In the genomic region with DNA sequence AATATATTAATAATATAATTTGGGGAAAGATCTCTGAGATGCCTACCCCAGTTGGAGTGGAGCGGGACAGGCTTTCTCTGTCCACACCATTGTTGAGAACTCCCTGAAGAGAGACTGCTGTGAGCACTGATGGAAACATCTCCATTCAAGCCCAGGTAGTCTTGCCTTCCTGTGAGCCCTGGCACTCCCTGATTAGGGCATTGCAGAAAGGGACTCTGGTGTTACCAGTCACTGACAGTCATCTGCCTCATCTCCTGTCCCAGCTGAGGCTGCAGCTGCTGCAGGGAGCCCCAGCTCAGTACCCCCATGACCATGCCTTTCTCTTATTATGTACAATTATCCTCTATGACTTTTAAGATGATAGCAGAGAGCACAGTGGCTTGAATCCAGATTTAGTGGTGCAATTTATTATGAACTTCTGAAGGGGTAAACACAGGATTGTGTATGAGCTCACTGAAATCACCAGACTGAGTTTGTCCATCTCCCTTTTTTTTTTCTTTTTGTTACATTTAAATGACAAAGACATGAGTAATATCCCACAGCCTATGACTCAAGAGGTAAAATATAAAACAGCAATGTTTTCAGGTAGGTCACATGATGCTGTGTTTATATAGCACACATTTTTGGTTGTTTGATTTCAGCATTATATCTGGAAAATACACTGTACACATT, we compare ENCODE assay signal across 14 cellular contexts.
DNase-seq lines count a peak whose midpoint lies in the region; ATAC-seq, FAIRE-seq and TF ChIP-seq lines count a peak whose summit lies in the region.
"Had no signal": no experiment of that assay in that cellular context is flagged by ENCODE, and none has a peak within 500 bp of the region (broad histone marks: within the 10 kb centered on the region; RNA-seq: fewer than 3 reads in every experiment).

No MANE protein-coding gene starts in this region.

- DNase-seq in H54 (ENCODE audit: insufficient read length, low spot score) (peak; percentile 26), NCI-H2081 (lab: John Stamatoyannopoulos, UW) (peak; percentile 97 to 100), K562 (ENCODE audit: extremely low read depth in 1 of 4, low spot score in 3 of 4) (no peak), renal cortical epithelial cell (ENCODE audit: low read depth) (peak; percentile 94), WTC11 (ENCODE audit: low spot score) (no peak), testis (no peak)
- no peak for DNase-seq in activated CD8-positive, alpha-beta T cell treated with anti-CD3 and anti-CD28 coated beads, Interleukin-2, amount 10 ng/mL, durations not matched to agents 7 days and 5 days
- DNase-seq: activated CD4-positive, alpha-beta T cell treated with anti-CD3 and anti-CD28 coated beads for 48 hours; activated naive CD8-positive, alpha-beta T cell treated with anti-CD3 and anti-CD28 coated beads for 36 hours; lower lobe of right lung; OCI-M1 had no signal

- CTCF ChIA-PET in K562 (lab: Yijun Ruan, JAX; ENCODE audit: low intra/inter-chr PET ratio) (no interaction called here), WTC11 (lab: Charles Lee) (interaction anchor here (0.6 kb wide), 2 partner anchors 45 to 907 kb away, joined by 3 to 5 read pairs; no protein-coding TSS in a partner anchor)
- CTCF ChIA-PET in activated CD8-positive, alpha-beta T cell treated with anti-CD3 and anti-CD28 coated beads, Interleukin-2, amount 10 ng/mL, durations not matched to agents 7 days and 5 days (lab: Charles Lee): interaction anchor here (1.3 kb wide), 1 partner anchor 942 kb away, joined by 4 read pairs; no protein-coding TSS in a partner anchor

- TF ChIP-seq POLR2A in H54 (IDR thresholded peaks at IDR 0.05; ENCODE audit: low read depth, low read length) (no peak), K562 (conservative IDR thresholded peaks at IDR 0.05) (no peak), testis (IDR thresholded peaks at IDR 0.05) (no peak)

- H4K20me1 ChIP-seq in K562 (replicated peaks; ENCODE audit: control insufficient read depth, insufficient read depth, low read length): no peaks in the 10 kb centered on the region

- ATAC-seq in K562: no peak
- ATAC-seq in WTC11: no peak
- no peak for ATAC-seq in activated CD8-positive, alpha-beta T cell treated with anti-CD3 and anti-CD28 coated beads, Interleukin-2, amount 10 ng/mL, durations not matched to agents 7 days and 5 days
- ATAC-seq: lower lobe of right lung had no signal

- H3K9me1 ChIP-seq in K562 (ENCODE audit: control insufficient read depth, insufficient read depth, low read length): no peaks in the 10 kb centered on the region

- POLR2A ChIA-PET in K562 (lab: Yijun Ruan, JAX): no interaction called here
- POLR2A ChIA-PET in WTC11 (lab: Charles Lee): no interaction called here
- POLR2A ChIA-PET in activated CD8-positive, alpha-beta T cell treated with anti-CD3 and anti-CD28 coated beads, Interleukin-2, amount 10 ng/mL, durations not matched to agents 7 days and 5 days (lab: Charles Lee): no interaction called here

- H3K9me3 ChIP-seq in K562 (replicated peaks; ENCODE audit: control insufficient read depth, insufficient read depth, low read depth, low read length): no peaks in the 10 kb centered on the region
- no peaks in the 10 kb centered on the region for H3K9me3 ChIP-seq in testis
- H3K9me3 ChIP-seq: esophagus muscularis mucosa, lower lobe of right lung, right atrium auricular region had no signal

- H3K4me3 Mint-ChIP-seq in WTC11: no peak overlapping the region
- H3K4me3 Mint-ChIP-seq in activated CD8-positive, alpha-beta T cell treated with anti-CD3 and anti-CD28 coated beads, Interleukin-2, amount 10 ng/mL, durations not matched to agents 7 days and 5 days: no peak overlapping the region
- H3K4me3 Mint-ChIP-seq: activated naive CD8-positive, alpha-beta T cell treated with anti-CD3 and anti-CD28 coated beads for 36 hours had no signal

- no peaks in the 10 kb centered on the region for H3K9me3 Mint-ChIP-seq in WTC11
- no peaks in the 10 kb centered on the region for H3K9me3 Mint-ChIP-seq in activated CD8-positive, alpha-beta T cell treated with anti-CD3 and anti-CD28 coated beads, Interleukin-2, amount 10 ng/mL, durations not matched to agents 7 days and 5 days (ENCODE audit: insufficient read depth)
- H3K9me3 Mint-ChIP-seq: activated naive CD8-positive, alpha-beta T cell treated with anti-CD3 and anti-CD28 coated beads for 36 hours had no signal

- intact Hi-C loops in K562 (cut with micrococcal nuclease) (no loop called here), testis (cut with DNase I; ENCODE audit: low total_unique reads) (no loop called here)

- H3K4me3 ChIP-seq in K562 (no peak overlapping the region), testis (no peak overlapping the region)
- H3K4me3 ChIP-seq: esophagus muscularis mucosa, lower lobe of right lung, right atrium auricular region had no signal

- WGBS in K562 (ENCODE audit: insufficient coverage, low coverage, missing lambda C conversion rate): 0% methylated on average over 1 of the region's 1 CpG
- WGBS in testis, 2 donors: 97 to 100% methylated on average over 1 of the region's 1 CpG

- H3K9ac ChIP-seq in K562 (ENCODE audit: insufficient read depth in 1 of 2, low read depth in 2 of 2, low read length in 2 of 2): no peak overlapping the region

- no peaks in the 10 kb centered on the region for H3K36me3 ChIP-seq in K562 (ENCODE audit: control insufficient read depth, insufficient read depth, low read length)
- no peaks in the 10 kb centered on the region for H3K36me3 ChIP-seq in testis (ENCODE audit: low read depth, missing control alignments)
- H3K36me3 ChIP-seq: esophagus muscularis mucosa, lower lobe of right lung, right atrium auricular region had no signal

- peaks cover 3 to 4% of the 10 kb centered on the region in 2 experiments; a peak in 2 of 5 replicates for H3K27me3 ChIP-seq in K562 (ENCODE audit: control insufficient read depth in 2 of 2, insufficient read depth in 2 of 2, low read length in 2 of 2)
- no peaks in the 10 kb centered on the region for H3K27me3 ChIP-seq in testis
- H3K27me3 ChIP-seq: esophagus muscularis mucosa, right atrium auricular region had no signal

- peak; percentile 90 for FAIRE-seq in H54 (lab: Jason Lieb, UNC)
- no peak for FAIRE-seq in K562 (lab: Jason Lieb, UNC)
- FAIRE-seq: HTR-8/SVneo had no signal

- no peaks in the 10 kb centered on the region for H3K4me1 Mint-ChIP-seq in WTC11
- no peaks in the 10 kb centered on the region for H3K4me1 Mint-ChIP-seq in activated CD8-positive, alpha-beta T cell treated with anti-CD3 and anti-CD28 coated beads, Interleukin-2, amount 10 ng/mL, durations not matched to agents 7 days and 5 days (ENCODE audit: low read depth)
- H3K4me1 Mint-ChIP-seq: activated naive CD8-positive, alpha-beta T cell treated with anti-CD3 and anti-CD28 coated beads for 36 hours had no signal

- H3K27ac Mint-ChIP-seq in WTC11: no peak overlapping the region
- H3K27ac Mint-ChIP-seq in activated CD8-positive, alpha-beta T cell treated with anti-CD3 and anti-CD28 coated beads, Interleukin-2, amount 10 ng/mL, durations not matched to agents 7 days and 5 days: no peak overlapping the region
- H3K27ac Mint-ChIP-seq: activated naive CD8-positive, alpha-beta T cell treated with anti-CD3 and anti-CD28 coated beads for 36 hours had no signal

- no peaks in the 10 kb centered on the region for H3K27me3 Mint-ChIP-seq in WTC11 (ENCODE audit: low read depth)
- peaks cover 14% of the 10 kb centered on the region for H3K27me3 Mint-ChIP-seq in activated CD8-positive, alpha-beta T cell treated with anti-CD3 and anti-CD28 coated beads, Interleukin-2, amount 10 ng/mL, durations not matched to agents 7 days and 5 days (ENCODE audit: low read depth)

- no peak for TF ChIP-seq EP300 in K562 (IDR thresholded peaks at IDR 0.05; ENCODE audit: low read length)

- no peaks in the 10 kb centered on the region for H3K79me2 ChIP-seq in K562 (ENCODE audit: control insufficient read depth, insufficient read depth, low read length)

- H3K27ac ChIP-seq in K562 (ENCODE audit: extremely low read depth, low read depth, low read length) (no peak overlapping the region), testis (no peak overlapping the region)
- H3K27ac ChIP-seq: esophagus muscularis mucosa, lower lobe of right lung, right atrium auricular region had no signal

- TF ChIP-seq CTCF in K562 (IDR thresholded peaks at IDR 0.05 in 2 of 3, conservative IDR thresholded peaks at IDR 0.05 in 1 of 3; ENCODE audit: insufficient read depth in 2 of 3, low read depth in 1 of 3, low read length in 3 of 3) (no peak), WTC11 (IDR thresholded peaks at IDR 0.05) (no peak), testis (IDR thresholded peaks at IDR 0.05) (no peak)

- no peak overlapping the region for H3K4me2 ChIP-seq in K562 (ENCODE audit: insufficient read depth, low read length)

- BruUV-seq in K562 (replicated peaks; lab: Mats Ljungman, UMichigan): no TSS peak

- H2AFZ ChIP-seq in K562 (ENCODE audit: low read depth, low read length): no peak overlapping the region

- TF ChIP-seq RAD21 in K562 (CRISPR knock-in tag; conservative IDR thresholded peaks at IDR 0.05 in 1 of 2, IDR thresholded peaks at IDR 0.05 in 1 of 2): no peak

- in situ Hi-C loops in K562 (cut with MboI): loop anchor here (5.0 kb wide), 1 partner anchor 942 kb away; no protein-coding TSS in a partner anchor

- H3K4me1 ChIP-seq in K562 (replicated peaks in 1 of 2; ENCODE audit: control insufficient read depth in 2 of 2, insufficient read depth in 2 of 2, low read length in 2 of 2): no peaks in the 10 kb centered on the region
- H3K4me1 ChIP-seq in testis: no peaks in the 10 kb centered on the region
- H3K4me1 ChIP-seq: esophagus muscularis mucosa, lower lobe of right lung, right atrium auricular region had no signal

- no peaks in the 10 kb centered on the region for H3K36me3 Mint-ChIP-seq in WTC11
- H3K36me3 Mint-ChIP-seq in activated CD8-positive, alpha-beta T cell treated with anti-CD3 and anti-CD28 coated beads, Interleukin-2, amount 10 ng/mL, durations not matched to agents 7 days and 5 days (ENCODE audit: low read depth): no peaks in the 10 kb centered on the region
- H3K36me3 Mint-ChIP-seq: activated naive CD8-positive, alpha-beta T cell treated with anti-CD3 and anti-CD28 coated beads for 36 hours had no signal

TF ChIP-seq in K562, 482 proteins besides CTCF, POLR2A, EP300 and RAD21 (continues in another document):
- TF ChIP-seq TFAM (CRISPR knock-in tag; conservative IDR thresholded peaks at IDR 0.05): no peak

TF ChIP-seq in WTC11, 78 proteins besides CTCF, POLR2A, EP300 and RAD21 (continues in another document):
- TF ChIP-seq FOXK1 (CRISPR knock-in tag; IDR thresholded peaks at IDR 0.05) (no peak), ZNF396 (CRISPR knock-in tag; IDR thresholded peaks at IDR 0.05; ENCODE audit: borderline replicate concordance) (no peak)
- TF ChIP-seq, protein P1, sequence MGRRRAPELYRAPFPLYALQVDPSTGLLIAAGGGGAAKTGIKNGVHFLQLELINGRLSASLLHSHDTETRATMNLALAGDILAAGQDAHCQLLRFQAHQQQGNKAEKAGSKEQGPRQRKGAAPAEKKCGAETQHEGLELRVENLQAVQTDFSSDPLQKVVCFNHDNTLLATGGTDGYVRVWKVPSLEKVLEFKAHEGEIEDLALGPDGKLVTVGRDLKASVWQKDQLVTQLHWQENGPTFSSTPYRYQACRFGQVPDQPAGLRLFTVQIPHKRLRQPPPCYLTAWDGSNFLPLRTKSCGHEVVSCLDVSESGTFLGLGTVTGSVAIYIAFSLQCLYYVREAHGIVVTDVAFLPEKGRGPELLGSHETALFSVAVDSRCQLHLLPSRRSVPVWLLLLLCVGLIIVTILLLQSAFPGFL (CRISPR knock-in tag; IDR thresholded peaks at IDR 0.05; ENCODE audit: borderline replicate concordance): no peak

Comparison
In these comparisons a context has a peak if more than half of its experiments do, and no peak if none do; other contexts are left out.
1. DNase-seq: peak in H54 (single experiment), NCI-H2081 (2 of 2) and renal cortical epithelial cell (single experiment); none in K562 (0 of 4), WTC11 (single experiment), testis (single experiment) and activated CD8-positive, alpha-beta T cell treated with anti-CD3 and anti-CD28 coated beads, Interleukin-2, amount 10 ng/mL, durations not matched to agents 7 days and 5 days (single experiment).